Comparison of ENCODE assay signal across 8 cellular contexts in genomic region chr13:20525601-20526544, GRCh38. TPM values are rescaled to one million over a fixed set of nuclear protein-coding genes. Genes with fewer than 3 reads are reported as not detected.
DNase-seq lines count a peak whose midpoint lies in the region; ATAC-seq and TF ChIP-seq lines count a peak whose summit lies in the region.

Gene CRYL1, minus strand, starts transcription at chr13:20525857. Its CDS starts 63 bp downstream, at chr13:20525794.

- WGBS in GM23248 (ENCODE audit: low coverage in 1 of 2, low lambda C conversion rate in 2 of 2, missing lambda C conversion rate in 2 of 2), 2 experiments: 1 to 3% methylated on average over 38 to 48 of the region's 89 CpGs
- WGBS in testis, 2 donors: 0 to 2% methylated on average over 20 to 53 of the region's 89 CpGs

- TF ChIP-seq CTCF in glutamatergic neuron (IDR thresholded peaks at IDR 0.05; ENCODE audit: partially characterized antibody, unreplicated experiment): no peak
- no peak for TF ChIP-seq CTCF in osteocyte (IDR thresholded peaks at IDR 0.05)
- TF ChIP-seq CTCF in testis (IDR thresholded peaks at IDR 0.05): no peak

- H3K9me3 Mint-ChIP-seq in activated naive CD4-positive, alpha-beta T cell treated with anti-CD3 and anti-CD28 coated beads, Interleukin-2, amount 50 U/mL, for 72 hours: no peaks in the 10 kb centered on the region
- H3K9me3 Mint-ChIP-seq in glutamatergic neuron (ENCODE audit: unreplicated experiment) (no peaks in the 10 kb centered on the region), osteocyte (ENCODE audit: unreplicated experiment) (no peaks in the 10 kb centered on the region)

- DNase-seq in ELR (ENCODE audit: low read depth) (peak; percentile 95), GM23248 (peak; percentile 84), LoVo (ENCODE audit: low spot score) (peak; percentile 67), SKM-1 (lab: John Stamatoyannopoulos, UW; ENCODE audit: unreplicated experiment) (peak; percentile 61), glutamatergic neuron (peak; percentile 47), osteocyte (ENCODE audit: extremely low spot score, unreplicated experiment) (no peak), testis (peak; percentile 81)
- DNase-seq in activated naive CD4-positive, alpha-beta T cell treated with anti-CD3 and anti-CD28 coated beads, Interleukin-2, amount 50 U/mL, for 72 hours (ENCODE audit: low spot score in 2 of 2): peak; percentile 68 to 74

- no peaks in the 10 kb centered on the region for H3K79me2 ChIP-seq in GM23248 (ENCODE audit: insufficient read depth)

- no peaks in the 10 kb centered on the region for H4K20me1 ChIP-seq in GM23248 (ENCODE audit: insufficient read depth)

- ATAC-seq in activated naive CD4-positive, alpha-beta T cell treated with anti-CD3 and anti-CD28 coated beads, Interleukin-2, amount 50 U/mL, for 72 hours: peak; percentile 91 to 93

- intact Hi-C loops in testis (cut with DNase I; ENCODE audit: low total_unique reads): no loop called here

- in situ Hi-C loops in GM23248 (cut with MboI): no loop called here

- peaks cover 4% of the 10 kb centered on the region for H3K4me1 Mint-ChIP-seq in glutamatergic neuron (ENCODE audit: low read depth, unreplicated experiment)
- H3K4me1 Mint-ChIP-seq in osteocyte (ENCODE audit: unreplicated experiment): peaks cover 12% of the 10 kb centered on the region

- H3K27me3 ChIP-seq in GM23248 (replicated peaks; ENCODE audit: insufficient read depth) (no peaks in the 10 kb centered on the region), testis (no peaks in the 10 kb centered on the region)

- H3F3A ChIP-seq in GM23248 (ENCODE audit: insufficient read depth): peaks cover 10% of the 10 kb centered on the region

- H3K4me3 Mint-ChIP-seq in glutamatergic neuron (ENCODE audit: unreplicated experiment) (peak within 1 kb of the TSS; percentile 80), osteocyte (ENCODE audit: unreplicated experiment) (peak within 1 kb of the TSS; percentile 79)

- TF ChIP-seq POLR2A in testis (IDR thresholded peaks at IDR 0.05): no peak

- H3K4me2 ChIP-seq in GM23248 (ENCODE audit: unreplicated experiment): peak within 1 kb of the TSS; percentile 90

- H3K27ac Mint-ChIP-seq in activated naive CD4-positive, alpha-beta T cell treated with anti-CD3 and anti-CD28 coated beads, Interleukin-2, amount 50 U/mL, for 72 hours: peak within 1 kb of the TSS; percentile 79
- no peak within 1 kb of the TSS for H3K27ac Mint-ChIP-seq in glutamatergic neuron (ENCODE audit: unreplicated experiment)
- H3K27ac Mint-ChIP-seq in osteocyte (ENCODE audit: unreplicated experiment): peak within 1 kb of the TSS; percentile 61

- H3K9ac ChIP-seq in GM23248: peak within 1 kb of the TSS; percentile 75

- H3K27ac ChIP-seq in GM23248: peak within 1 kb of the TSS; percentile 64
- H3K27ac ChIP-seq in testis: peak within 1 kb of the TSS; percentile 21 to 79

- H3K9me2 ChIP-seq in GM23248 (ENCODE audit: insufficient read depth): no peaks in the 10 kb centered on the region

- H3K4me3 ChIP-seq in GM23248: peak within 1 kb of the TSS; percentile 80
- H3K4me3 ChIP-seq in testis: peak within 1 kb of the TSS; percentile 83 to 86

- H3K36me3 ChIP-seq in GM23248 (ENCODE audit: low read depth) (no peaks in the 10 kb centered on the region), testis (ENCODE audit: low read depth, missing control alignments) (no peaks in the 10 kb centered on the region)

- peaks cover 5% of the 10 kb centered on the region for H3K27me3 Mint-ChIP-seq in glutamatergic neuron (ENCODE audit: unreplicated experiment)
- no peaks in the 10 kb centered on the region for H3K27me3 Mint-ChIP-seq in osteocyte (ENCODE audit: unreplicated experiment)

- H3K4me1 ChIP-seq in GM23248 (ENCODE audit: insufficient read depth): 0 out of 2 replicates have a peak, but pooled peaks cover 8% of the 10 kb centered on the region
- H3K4me1 ChIP-seq in testis: peaks cover 6% of the 10 kb centered on the region

- H3K36me3 Mint-ChIP-seq in activated naive CD4-positive, alpha-beta T cell treated with anti-CD3 and anti-CD28 coated beads, Interleukin-2, amount 50 U/mL, for 72 hours: no peaks in the 10 kb centered on the region
- H3K36me3 Mint-ChIP-seq in glutamatergic neuron (ENCODE audit: unreplicated experiment): no peaks in the 10 kb centered on the region
- H3K36me3 Mint-ChIP-seq in osteocyte (ENCODE audit: unreplicated experiment): no peaks in the 10 kb centered on the region

- no peaks in the 10 kb centered on the region for H3K9me3 ChIP-seq in GM23248 (ENCODE audit: low read depth)
- no peaks in the 10 kb centered on the region for H3K9me3 ChIP-seq in testis

- peak within 1 kb of the TSS; percentile 94 for H2AFZ ChIP-seq in GM23248

RNA-seq across cellular contexts. Expression of gene CRYL1, which starts in this region (rescaled TPM):
- total RNA-seq in GM23248 (2014; rRNA removed; shearing (Covaris generic)): 6.7 and 11.3 TPM in 2 replicates
- polyA plus RNA-seq in GM23248 (2016; fragmentation: Nextera tagmentation; extraction: Ambion mirVana) (15.5 and 16.1 TPM in 2 replicates), testis (ENCODE audit: insufficient read depth, low read depth, low replicate concordance) (16.8 TPM)
- 10 to 100 TPM in 1 of 2 donors, 1 to 10 TPM in 1; 9.0 to 10.1 TPM for total RNA-seq in activated naive CD4-positive, alpha-beta T cell treated with anti-CD3 and anti-CD28 coated beads, Interleukin-2, amount 50 U/mL, for 72 hours
- total RNA-seq in glutamatergic neuron (ENCODE audit: unreplicated experiment) (1.1 TPM), osteocyte (19.4 and 22.5 TPM in 2 replicates), testis (10 to 100 TPM in 1 of 2 donors, 1 to 10 TPM in 1; 8.0 to 16.8 TPM)
